ENCODE assay signal across 16 cellular contexts in the genomic region with DNA sequence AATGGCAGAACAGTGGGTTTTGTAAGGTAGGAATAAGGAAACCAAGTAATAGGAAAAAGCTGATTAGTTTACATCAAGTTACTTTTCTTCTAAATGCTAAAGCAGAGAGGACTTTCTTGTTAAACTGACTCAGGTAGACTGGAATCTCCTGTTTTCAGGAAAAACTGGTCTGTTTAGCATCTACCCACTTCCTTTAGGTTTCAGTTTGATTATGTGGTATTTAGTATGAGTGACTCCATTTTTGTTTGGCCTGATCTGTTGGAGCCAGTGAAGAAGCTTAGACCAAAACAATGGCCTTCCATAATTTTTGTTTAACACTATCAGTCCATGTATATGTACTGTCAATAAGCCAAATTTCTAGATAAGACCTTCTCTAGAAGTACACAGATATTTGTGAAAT.
"Had no signal": no experiment of that assay in that cellular context is flagged by ENCODE, and none has a peak within 500 bp of the region (broad histone marks: within the 10 kb centered on the region; RNA-seq: fewer than 3 reads in every experiment).

No MANE protein-coding gene starts in this region.

- H3K4me1 Mint-ChIP-seq: stimulated activated naive B cell treated with anti-CD40 and anti-IgM and Interleukin-4, amounts not matched to agents 10 μg/mL and 1 μg/mL and 100 μg/mL, for 72 hours had no signal

- H3K36me3 ChIP-seq: SJCRH30 had no signal

- H3K27ac Mint-ChIP-seq: activated CD4-positive, alpha-beta T cell treated with anti-CD3 and anti-CD28 coated beads, Interleukin-2, amount 10 ng/mL, durations not matched to agents 24 days and 14 days; activated naive CD8-positive, alpha-beta T cell treated with anti-CD3 and anti-CD28 coated beads for 36 hours had no signal

- H3K27me3 Mint-ChIP-seq: activated CD4-positive, alpha-beta T cell treated with anti-CD3 and anti-CD28 coated beads, Interleukin-2, amount 10 ng/mL, durations not matched to agents 24 days and 14 days; activated naive CD8-positive, alpha-beta T cell treated with anti-CD3 and anti-CD28 coated beads for 36 hours; naive thymus-derived CD8-positive, alpha-beta T cell; stimulated activated naive B cell treated with anti-CD40 and anti-IgM and Interleukin-4, amounts not matched to agents 10 μg/mL and 1 μg/mL and 100 μg/mL, for 72 hours had no signal

- H3K9ac ChIP-seq: parathyroid adenoma had no signal

- H3K4me3 ChIP-seq: hepatocyte, left lung, SJCRH30, tibial artery had no signal

- H3K9me3 Mint-ChIP-seq: activated CD4-positive, alpha-beta T cell treated with anti-CD3 and anti-CD28 coated beads, Interleukin-2, amount 10 ng/mL, durations not matched to agents 24 days and 14 days; activated naive CD8-positive, alpha-beta T cell treated with anti-CD3 and anti-CD28 coated beads for 36 hours; naive thymus-derived CD8-positive, alpha-beta T cell; stimulated activated naive B cell treated with anti-CD40 and anti-IgM and Interleukin-4, amounts not matched to agents 10 μg/mL and 1 μg/mL and 100 μg/mL, for 72 hours had no signal

- H3K4me3 Mint-ChIP-seq: activated CD4-positive, alpha-beta T cell treated with anti-CD3 and anti-CD28 coated beads, Interleukin-2, amount 10 ng/mL, durations not matched to agents 24 days and 14 days; activated naive CD8-positive, alpha-beta T cell treated with anti-CD3 and anti-CD28 coated beads for 36 hours; naive thymus-derived CD8-positive, alpha-beta T cell; stimulated activated naive B cell treated with anti-CD40 and anti-IgM and Interleukin-4, amounts not matched to agents 10 μg/mL and 1 μg/mL and 100 μg/mL, for 72 hours had no signal

- H2AFZ ChIP-seq: hepatocyte, parathyroid adenoma had no signal

- H3K27me3 ChIP-seq: hepatocyte, left lung, SJCRH30, tibial artery had no signal

- H3K4me2 ChIP-seq: hepatocyte had no signal

- H3K9me3 ChIP-seq: left lung, SJCRH30, tibial artery had no signal

- H3K4me1 ChIP-seq: left lung, parathyroid adenoma, SJCRH30, tibial artery had no signal

- H3K79me2 ChIP-seq: hepatocyte, parathyroid adenoma had no signal

- H3K27ac ChIP-seq: hepatocyte, left lung, parathyroid adenoma, SJCRH30, tibial artery had no signal

- ATAC-seq: left lung; naive thymus-derived CD8-positive, alpha-beta T cell; stimulated activated naive B cell treated with anti-CD40 and anti-IgM and Interleukin-4, amounts not matched to agents 10 μg/mL and 1 μg/mL and 100 μg/mL, for 72 hours had no signal

- DNase-seq: activated CD4-positive, alpha-beta T cell treated with anti-CD3 and anti-CD28 coated beads, Interleukin-2, amount 10 ng/mL, durations not matched to agents 24 days and 14 days; activated effector memory CD4-positive, alpha-beta T cell treated with anti-CD3 and anti-CD28 coated beads, Interleukin-2, amount 50 U/mL, for 16 hours; activated naive CD8-positive, alpha-beta T cell treated with anti-CD3 and anti-CD28 coated beads for 36 hours; activated T-cell treated with anti-CD3 and anti-CD28 coated beads for 4 hours; dermis blood vessel endothelial cell; kidney; left lung; mesenchymal stem cell; naive thymus-derived CD8-positive, alpha-beta T cell; retina; SJCRH30; stimulated activated naive B cell treated with anti-CD40 and anti-IgM and Interleukin-4, amounts not matched to agents 10 μg/mL and 1 μg/mL and 100 μg/mL, for 72 hours; T-helper 2 cell; tibial artery had no signal

- FAIRE-seq: kidney had no signal
